ENCODE assay signal across 8 cellular contexts in genomic region chr22:40396882-40397281, GRCh38. TPM values are rescaled to one million over a fixed set of nuclear protein-coding genes. Genes with fewer than 3 reads are reported as not detected.
DNase-seq lines count a peak whose midpoint lies in the region; ATAC-seq and TF ChIP-seq lines count a peak whose summit lies in the region.

No MANE protein-coding gene starts in this region.

- H3K4me1 Mint-ChIP-seq in endothelial cell (ENCODE audit: unreplicated experiment), result peaks cover 35% of the 10 kb centered on the region
- peaks cover 38 to 91% (median 90%) of the 10 kb centered on the region in 4 donors for H3K4me1 Mint-ChIP-seq in naive thymus-derived CD8-positive, alpha-beta T cell
- H3K4me1 Mint-ChIP-seq in natural killer cell, result peaks cover 49 to 58% of the 10 kb centered on the region in 2 donors

- H3K9me3 Mint-ChIP-seq in endothelial cell (ENCODE audit: unreplicated experiment) (no peaks in the 10 kb centered on the region), natural killer cell (no peaks in the 10 kb centered on the region)
- H3K9me3 Mint-ChIP-seq in naive thymus-derived CD8-positive, alpha-beta T cell, result no peaks in the 10 kb centered on the region

- H3K4me3 Mint-ChIP-seq in endothelial cell (ENCODE audit: unreplicated experiment) (peak overlapping the region; percentile 69), natural killer cell (no peak overlapping the region)
- peak overlapping the region in 3 of 10 donors; percentile 2 to 64 (median 44) for H3K4me3 Mint-ChIP-seq in naive thymus-derived CD8-positive, alpha-beta T cell

- no peak for TF ChIP-seq CTCF in endothelial cell (IDR thresholded peaks at IDR 0.05; ENCODE audit: unreplicated experiment)
- TF ChIP-seq CTCF in natural killer cell (IDR thresholded peaks at IDR 0.05), result no peak

- intact Hi-C loops in natural killer cell (cut with micrococcal nuclease), result no loop called here

- POLR2A ChIA-PET in naive thymus-derived CD8-positive, alpha-beta T cell (lab: Charles Lee), result interaction anchor here (0.6 to 2.3 kb wide), 3 partner anchors 11 to 68 kb away, joined by 7 to 11 read pairs (median 8); no protein-coding TSS in a partner anchor

- H3K27me3 Mint-ChIP-seq in endothelial cell (ENCODE audit: unreplicated experiment) (peaks cover 4% of the 10 kb centered on the region), natural killer cell (ENCODE audit: low read depth in 2 of 2) (no peaks in the 10 kb centered on the region)
- H3K27me3 Mint-ChIP-seq in naive thymus-derived CD8-positive, alpha-beta T cell, result no peaks in the 10 kb centered on the region

- DNase-seq in COR-L47 (lab: John Stamatoyannopoulos, UW), result peak; percentile 84
- peak; percentile 77 to 86 for DNase-seq in NCI-H2081 (lab: John Stamatoyannopoulos, UW)
- DNase-seq in endothelial cell (ENCODE audit: low spot score), result peak; percentile 74
- DNase-seq in naive thymus-derived CD8-positive, alpha-beta T cell, result no peak
- DNase-seq in natural killer cell, result no peak
- no peak for DNase-seq in stimulated activated naive CD8-positive, alpha-beta T cell treated with anti-CD3 and anti-CD28 coated beads, Interleukin-15, Interleukin-2, amounts not matched to agents 100 U/mL and 50 U/mL, for 24 hours

- H3K36me3 Mint-ChIP-seq in endothelial cell (ENCODE audit: low read depth, unreplicated experiment), result peaks cover 14% of the 10 kb centered on the region
- H3K36me3 Mint-ChIP-seq in naive thymus-derived CD8-positive, alpha-beta T cell, result no peaks in the 10 kb centered on the region
- H3K36me3 Mint-ChIP-seq in natural killer cell, result peaks cover 5% of the 10 kb centered on the region

- peak overlapping the region; percentile 100 for H3K27ac Mint-ChIP-seq in endothelial cell (ENCODE audit: unreplicated experiment)
- H3K27ac Mint-ChIP-seq in naive thymus-derived CD8-positive, alpha-beta T cell, result peak overlapping the region; percentile 33 to 96 (median 80)
- no peak overlapping the region for H3K27ac Mint-ChIP-seq in natural killer cell

- ATAC-seq in naive thymus-derived CD8-positive, alpha-beta T cell, result no peak
- ATAC-seq in natural killer cell, result no peak
- ATAC-seq in stimulated activated naive CD8-positive, alpha-beta T cell treated with anti-CD3 and anti-CD28 coated beads, Interleukin-15, Interleukin-2, amounts not matched to agents 100 U/mL and 50 U/mL, for 24 hours, result no peak
- no peak for ATAC-seq in GM19455 (IDR thresholded peaks at IDR 0.05; ENCODE audit: unreplicated experiment)
- ATAC-seq in HG03025 (IDR thresholded peaks at IDR 0.05; ENCODE audit: low FRiP score, unreplicated experiment), result no peak

RNA-seq across cellular contexts. Expression of gene SGSM3, which starts 26.5 kb away (rescaled TPM):
- total RNA-seq in endothelial cell (ENCODE audit: unreplicated experiment) (85.9 TPM), natural killer cell (10 to 100 TPM; 74.4 to 93.2 (median 76.3) TPM)
- total RNA-seq in naive thymus-derived CD8-positive, alpha-beta T cell, result 100 to 1,000 TPM; 117 to 118 TPM
- polyA plus RNA-seq in naive thymus-derived CD8-positive, alpha-beta T cell, result 10 to 100 TPM; 53.3 to 63.3 (median 62.0) TPM

RNA-seq across cellular contexts. Expression of gene ADSL, which starts 50.6 kb away (rescaled TPM):
- 107 TPM for total RNA-seq in endothelial cell (ENCODE audit: unreplicated experiment)
- 10 to 100 TPM; 63.2 to 65.6 TPM for total RNA-seq in naive thymus-derived CD8-positive, alpha-beta T cell
- 100 to 1,000 TPM in 1 of 3 donors, 10 to 100 TPM in 2; 97.0 to 130 (median 100.0) TPM for polyA plus RNA-seq in naive thymus-derived CD8-positive, alpha-beta T cell
- 10 to 100 TPM; 31.3 to 49.8 (median 41.2) TPM for total RNA-seq in natural killer cell

Comparison
In these comparisons a context has a peak if more than half of its experiments do, and no peak if none do; other contexts are left out.
1. DNase-seq: peak in COR-L47 (single experiment), NCI-H2081 (2 of 2) and endothelial cell (single experiment); none in naive thymus-derived CD8-positive, alpha-beta T cell (0 of 10), natural killer cell (single experiment) and stimulated activated naive CD8-positive, alpha-beta T cell treated with anti-CD3 and anti-CD28 coated beads, Interleukin-15, Interleukin-2, amounts not matched to agents 100 U/mL and 50 U/mL, for 24 hours (single experiment).
2. H3K27ac Mint-ChIP-seq: peak in endothelial cell (single experiment) and naive thymus-derived CD8-positive, alpha-beta T cell (10 of 10); none in natural killer cell (0 of 2).